Comparison of ENCODE assay signal across 1 cellular context in genomic region chr12:53251477-53252348, GRCh38.
TF ChIP-seq lines count a peak whose summit lies in the region.

No MANE protein-coding gene starts in this region.

TF ChIP-seq in K562, 482 proteins besides CTCF, POLR2A, EP300 and RAD21 (continued from another document and continues in another):
- TF ChIP-seq ZBTB11 (CRISPR knock-in tag; IDR thresholded peaks at IDR 0.05) (peak in 1 of 3 experiments; percentile 46; a peak in 1 of 6 replicates), MAZ (CRISPR knock-in tag; conservative IDR thresholded peaks at IDR 0.05 in 1 of 2, IDR thresholded peaks at IDR 0.05 in 1 of 2) (peak; percentile 46 to 77; a peak in 2 of 4 replicates), ZNF140 (CRISPR knock-in tag; IDR thresholded peaks at IDR 0.05) (no peak), GABPB2 (CRISPR knock-in tag; conservative IDR thresholded peaks at IDR 0.05) (no peak), PML (IDR thresholded peaks at IDR 0.05; ENCODE audit: low read length) (0 out of 2 replicates have a peak, but pooled peaks have one; percentile 26), ZBTB34 (CRISPR knock-in tag; IDR thresholded peaks at IDR 0.05) (no peak), TAF9B (IDR thresholded peaks at IDR 0.05; ENCODE audit: partially characterized antibody) (no peak), LCOR (CRISPR knock-in tag; IDR thresholded peaks at IDR 0.05) (no peak), NRF1 (conservative IDR thresholded peaks at IDR 0.05 in 1 of 2, IDR thresholded peaks at IDR 0.05 in 1 of 2) (no peak; a peak in 1 of 4 replicates), CBX5 (IDR thresholded peaks at IDR 0.05; ENCODE audit: borderline replicate concordance, low read depth) (no peak), CCNT2 (IDR thresholded peaks at IDR 0.05; ENCODE audit: borderline replicate concordance, extremely low read depth, insufficient read length, low read depth, low read length) (peak; percentile 57), MITF (IDR thresholded peaks at IDR 0.05) (peak; percentile 62; the same call in 1 of the 2 replicates), E2F6 (IDR thresholded peaks at IDR 0.05; ENCODE audit: borderline replicate concordance in 1 of 2, extremely low read depth in 1 of 2, insufficient read depth in 1 of 2, insufficient read length in 1 of 2, low read depth in 1 of 2, low read length in 1 of 2, poor library complexity in 1 of 2, severe bottlenecking in 1 of 2) (peak in 1 of 2 experiments; percentile 59), SMC3 (conservative IDR thresholded peaks at IDR 0.05; ENCODE audit: insufficient read depth, low read depth, low read length) (peak; percentile 48; the same call in 1 of the 2 replicates), ZNF165 (CRISPR knock-in tag; IDR thresholded peaks at IDR 0.05; ENCODE audit: borderline replicate concordance) (no peak), HLTF (IDR thresholded peaks at IDR 0.05) (no peak), CGGBP1 (CRISPR knock-in tag; IDR thresholded peaks at IDR 0.05) (no peak), ZNF318 (IDR thresholded peaks at IDR 0.05; ENCODE audit: borderline replicate concordance in 1 of 2, low read depth in 1 of 2) (no peak), ARID4B (CRISPR knock-in tag; IDR thresholded peaks at IDR 0.05) (peak; percentile 72; the same call in 1 of the 2 replicates), RCOR1 (IDR thresholded peaks at IDR 0.05; ENCODE audit: borderline replicate concordance in 1 of 2, low read depth in 2 of 2, low read length in 2 of 2) (0 out of 4 replicates have a peak, but pooled peaks of 1 of the 2 experiments have one; percentile 14), USF2 (CRISPR knock-in tag; IDR thresholded peaks at IDR 0.05) (peak; percentile 96), ZFX (CRISPR knock-in tag; IDR thresholded peaks at IDR 0.05) (peak; percentile 85), MCM2 (IDR thresholded peaks at IDR 0.05; ENCODE audit: low read depth) (no peak), CHD1 (IDR thresholded peaks at IDR 0.05; ENCODE audit: low read length) (peak; percentile 56), CXXC5 (CRISPR knock-in tag; IDR thresholded peaks at IDR 0.05) (peak; percentile 75), HDAC1 (IDR thresholded peaks at IDR 0.05) (peak; percentile 44 to 97; a peak in 3 of 4 replicates), POLR2B (IDR thresholded peaks at IDR 0.05; ENCODE audit: low read depth, partially characterized antibody) (peak; percentile 54), BRD9 (IDR thresholded peaks at IDR 0.05; ENCODE audit: low read depth, partially characterized antibody) (peak; percentile 31)
